In the genomic region with DNA sequence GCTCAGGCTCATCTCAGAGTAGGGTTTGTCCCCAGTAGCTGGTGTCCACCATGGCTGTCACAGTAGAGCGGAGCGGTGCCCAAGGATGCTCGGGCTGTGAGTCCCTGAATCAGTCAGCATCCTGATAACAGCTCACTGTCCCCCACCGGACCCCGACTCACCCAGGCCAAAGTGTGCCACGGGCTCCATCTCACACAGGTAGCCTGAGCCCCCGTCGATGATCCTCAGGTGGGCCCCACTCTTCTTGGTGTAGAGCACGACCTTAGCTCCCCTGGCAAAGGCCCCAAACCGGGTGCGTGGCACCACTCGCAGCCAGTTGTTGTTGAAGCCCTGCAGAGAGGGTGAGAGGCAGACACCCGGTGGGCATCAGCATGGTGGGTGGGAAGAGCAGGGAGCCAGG, we compare ENCODE assay signal across 30 cellular contexts.
"Had no signal": no experiment of that assay in that cellular context is flagged by ENCODE, and none has a peak within 500 bp of the region (broad histone marks: within the 10 kb centered on the region; RNA-seq: fewer than 3 reads in every experiment).

No MANE protein-coding gene starts in this region.

- H3K27ac ChIP-seq: adrenal gland, ascending aorta, cardiac muscle cell, VCaP had no signal

- H3K4me3 ChIP-seq: adrenal gland, ascending aorta, cardiac muscle cell had no signal

- H3K36me3 ChIP-seq: adrenal gland, ascending aorta, cardiac muscle cell had no signal

- H3K4me1 ChIP-seq: adrenal gland, ascending aorta had no signal

- ATAC-seq: activated CD8-positive, alpha-beta T cell treated with anti-CD3 and anti-CD28 coated beads for 36 hours; activated naive CD4-positive, alpha-beta T cell treated with anti-CD3 and anti-CD28 coated beads, Interleukin-2, amount 50 U/mL, for 72 hours; activated T-cell treated with anti-CD3 and anti-CD28 coated beads, Interleukin-2, amount 50 U/mL, for 4 hours; activated T-cell treated with anti-CD3 and anti-CD28 coated beads, Interleukin-2, amount 50 U/mL, for 72 hours; activated T-helper 17 cell treated with anti-CD3 and anti-CD28 coated beads, Interleukin-2, amount 50 U/mL, for 72 hours; T-cell; T-helper 17 cell had no signal

- DNase-seq: activated B cell treated with CpG ODN at 0.5 μM for 24 hours; activated CD4-positive, alpha-beta memory T cell treated with anti-CD3 and anti-CD28 coated beads for 36 hours; activated CD4-positive, alpha-beta T cell treated with anti-CD3 and anti-CD28 coated beads for 4 hours; activated CD4-positive, alpha-beta T cell treated with anti-CD3 and anti-CD28 coated beads, Interleukin-2, amount 10 ng/mL, durations not matched to agents 24 days and 14 days; activated CD4-positive, alpha-beta T cell treated with anti-CD3 and anti-CD28 coated beads, Interleukin-2, amount 50 U/mL, for 1 hour; activated CD4-positive, alpha-beta T cell treated with anti-CD3 and anti-CD28 coated beads, Interleukin-2, amount 50 U/mL, for 4 hours; activated CD4-positive, CD25-positive, alpha-beta regulatory T cell treated with anti-CD3 and anti-CD28 coated beads, Interleukin-2, amount 50 U/mL, for 72 hours; activated CD8-positive, alpha-beta memory T cell treated with anti-CD3 and anti-CD28 coated beads, Interleukin-2, amount 50 U/mL, for 4 hours; activated CD8-positive, alpha-beta T cell treated with anti-CD3 and anti-CD28 coated beads for 36 hours; activated effector memory CD4-positive, alpha-beta T cell treated with anti-CD3 and anti-CD28 coated beads, Interleukin-2, amount 50 U/mL, for 16 hours; activated gamma-delta T cell treated with Interleukin-2 at 50 U/mL for 16 hours; activated naive CD4-positive, alpha-beta T cell; activated naive CD4-positive, alpha-beta T cell treated with anti-CD3 and anti-CD28 coated beads for 36 hours; activated naive CD4-positive, alpha-beta T cell treated with anti-CD3 and anti-CD28 coated beads, Interleukin-2, amount 50 U/mL, for 16 hours; activated naive CD8-positive, alpha-beta T cell treated with anti-CD3 and anti-CD28 coated beads for 36 hours; activated T-cell treated with anti-CD3 and anti-CD28 coated beads for 4 hours; activated T-cell treated with anti-CD3 and anti-CD28 coated beads, Interleukin-2, amount 50 U/mL, for 1 hour; activated T-cell treated with anti-CD3 and anti-CD28 coated beads, Interleukin-2, amount 50 U/mL, for 4 hours; activated T-cell treated with anti-CD3 and anti-CD28 coated beads, Interleukin-2, amount 50 U/mL, for 72 hours; adrenal gland; amniotic stem cell; caudate nucleus; cerebellar nuclear complex; T-cell; T-helper 17 cell had no signal

- H3K27me3 ChIP-seq: adrenal gland, ascending aorta, cardiac muscle cell had no signal

- H3K9me3 ChIP-seq: adrenal gland, ascending aorta had no signal
